In the genomic region with DNA sequence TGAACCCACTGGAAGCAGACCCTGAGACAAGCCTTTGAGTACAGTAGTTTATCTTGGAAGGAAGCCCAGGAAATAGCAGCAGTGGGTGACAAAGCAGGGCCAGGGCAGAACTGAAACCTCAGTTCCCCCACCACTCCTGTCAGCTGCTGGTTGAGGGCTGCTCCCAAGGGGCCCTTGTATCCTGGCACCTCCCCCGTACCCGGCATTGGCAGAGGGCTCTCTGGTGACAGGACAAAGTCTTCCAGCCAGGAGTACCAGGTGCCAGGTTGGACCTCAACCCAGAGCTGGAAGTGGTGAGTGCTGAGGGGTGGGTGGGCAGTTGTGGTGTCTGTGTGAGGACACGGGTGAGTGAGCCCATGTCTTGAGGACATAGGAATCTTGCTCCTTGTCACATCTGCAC, we compare ENCODE assay signal across 19 cellular contexts.
DNase-seq lines count a peak whose midpoint lies in the region; ATAC-seq and TF ChIP-seq lines count a peak whose summit lies in the region.
"Had no signal": no experiment of that assay in that cellular context is flagged by ENCODE, and none has a peak within 500 bp of the region (broad histone marks: within the 10 kb centered on the region; RNA-seq: fewer than 3 reads in every experiment).

No MANE protein-coding gene starts in this region.

- no peaks in the 10 kb centered on the region for H3K9me2 ChIP-seq in OCI-LY7 (ENCODE audit: insufficient read depth, low read length)

- H3K27ac Mint-ChIP-seq in stimulated activated memory B cell treated with anti-CD40 and anti-IgM and Interleukin-4, amounts not matched to agents 10 μg/mL and 1 μg/mL and 100 μg/mL, for 72 hours, result no peak overlapping the region
- H3K27ac Mint-ChIP-seq: CD4-positive, alpha-beta T cell; IgD-negative memory B cell; T-helper 1 cell treated with Interleukin-12 subunit alpha and Interleukin-12 subunit beta and Interleukin-4 antibody, amounts not matched to agents 30 μg/mL and 1 μg/mL, for 36 hours had no signal

- POLR2A ChIA-PET in OCI-LY7 (lab: Charles Lee), result no interaction called here

- H3K4me3 Mint-ChIP-seq in stimulated activated memory B cell treated with anti-CD40 and anti-IgM and Interleukin-4, amounts not matched to agents 10 μg/mL and 1 μg/mL and 100 μg/mL, for 72 hours, result no peak overlapping the region
- H3K4me3 Mint-ChIP-seq: CD4-positive, alpha-beta T cell; IgD-negative memory B cell; T-helper 1 cell treated with Interleukin-12 subunit alpha and Interleukin-12 subunit beta and Interleukin-4 antibody, amounts not matched to agents 30 μg/mL and 1 μg/mL, for 36 hours had no signal

- H3K4me3 ChIP-seq in OCI-LY7 (ENCODE audit: low read depth, low read length, poor library complexity, severe bottlenecking), result no peak overlapping the region
- H3K4me3 ChIP-seq: GM23248 had no signal

- ATAC-seq in stimulated activated memory B cell treated with anti-CD40 and anti-IgM and Interleukin-4, amounts not matched to agents 10 μg/mL and 1 μg/mL and 100 μg/mL, for 72 hours, result peak; percentile 55
- ATAC-seq in activated CD4-positive, CD25-positive, alpha-beta regulatory T cell treated with anti-CD3 and anti-CD28 coated beads, Interleukin-2, amount 50 U/mL, for 24 hours, result no peak
- ATAC-seq in GM21723 (IDR thresholded peaks at IDR 0.05; ENCODE audit: unreplicated experiment), result no peak
- ATAC-seq: HCT116 had no signal

- H3K27ac ChIP-seq in OCI-LY7 (ENCODE audit: low read depth, low read length, poor library complexity, severe bottlenecking), result no peak overlapping the region
- H3K27ac ChIP-seq: GM23248, HL-60 had no signal

- no peak overlapping the region for H3K4me2 ChIP-seq in OCI-LY7 (ENCODE audit: low read length)

- peaks cover 21% of the 10 kb centered on the region for H3K27me3 Mint-ChIP-seq in stimulated activated memory B cell treated with anti-CD40 and anti-IgM and Interleukin-4, amounts not matched to agents 10 μg/mL and 1 μg/mL and 100 μg/mL, for 72 hours
- H3K27me3 Mint-ChIP-seq: CD4-positive, alpha-beta T cell; IgD-negative memory B cell had no signal

- H2AFZ ChIP-seq in OCI-LY7 (ENCODE audit: low read length), result no peak overlapping the region
- H2AFZ ChIP-seq: GM23248 had no signal

- no peaks in the 10 kb centered on the region for H3K4me1 Mint-ChIP-seq in stimulated activated memory B cell treated with anti-CD40 and anti-IgM and Interleukin-4, amounts not matched to agents 10 μg/mL and 1 μg/mL and 100 μg/mL, for 72 hours

- H3K36me3 Mint-ChIP-seq in stimulated activated memory B cell treated with anti-CD40 and anti-IgM and Interleukin-4, amounts not matched to agents 10 μg/mL and 1 μg/mL and 100 μg/mL, for 72 hours, result no peaks in the 10 kb centered on the region
- H3K36me3 Mint-ChIP-seq: IgD-negative memory B cell had no signal

- no peak for TF ChIP-seq CTCF in GM13976 (IDR thresholded peaks at IDR 0.05; ENCODE audit: borderline replicate concordance, control extremely low read depth, extremely low read depth, insufficient read depth, missing control alignments)
- no peak for TF ChIP-seq CTCF in OCI-LY7 (conservative IDR thresholded peaks at IDR 0.05; ENCODE audit: low read length)

- peak; percentile 8 for DNase-seq in GM13976 (ENCODE audit: low spot score)
- peak; percentile 71 for DNase-seq in NCI-H2029 (lab: John Stamatoyannopoulos, UW)
- DNase-seq in OCI-LY7 (ENCODE audit: low spot score), result peak; percentile 38
- DNase-seq in iPS-NIHi7 (ENCODE audit: extremely low spot score), result no peak
- DNase-seq: ACHN; Calu3; CD4-positive, alpha-beta T cell; DMS53; GM23248; NCI-H1417; NCI-H2081 treated with DMSO at 0.1 percent for 48 hours; SIG-M5 had no signal

- no TSS peak for BruUV-seq in OCI-LY7 (replicated peaks; lab: Mats Ljungman, UMichigan)

- H3K79me2 ChIP-seq in OCI-LY7 (ENCODE audit: insufficient read depth, low read depth, low read length), result no peaks in the 10 kb centered on the region

- H3K9me3 Mint-ChIP-seq in stimulated activated memory B cell treated with anti-CD40 and anti-IgM and Interleukin-4, amounts not matched to agents 10 μg/mL and 1 μg/mL and 100 μg/mL, for 72 hours, result peaks cover 9% of the 10 kb centered on the region

- peaks cover 9% of the 10 kb centered on the region for H3K4me1 ChIP-seq in OCI-LY7 (ENCODE audit: insufficient read depth, low read length, poor library complexity, severe bottlenecking)

- no peaks in the 10 kb centered on the region for H4K20me1 ChIP-seq in OCI-LY7 (ENCODE audit: insufficient read depth, low read length)

- no peaks in the 10 kb centered on the region for H3K9me3 ChIP-seq in OCI-LY7 (ENCODE audit: low read length)

- CTCF ChIA-PET in OCI-LY7 (lab: Charles Lee; ENCODE audit: unreplicated experiment), result no interaction called here

- in situ Hi-C loops in GM13976 (cut with MboI; ENCODE audit: low sequenced_read_pairs, unreplicated experiment), result loop anchor here (25.0 kb wide), 1 partner anchor 263 kb away; the partner anchor contains the start of gene BARX1

- intact Hi-C loops in OCI-LY7 (cut with micrococcal nuclease; ENCODE audit: unreplicated experiment), result no loop called here

- no peaks in the 10 kb centered on the region for H3K36me3 ChIP-seq in OCI-LY7 (ENCODE audit: insufficient read depth, low read length)
